ENCODE assay signal across 8 cellular contexts in genomic region chr19:52941523-52941922, GRCh38. TPM values are rescaled to one million over a fixed set of nuclear protein-coding genes. Genes with fewer than 3 reads are reported as not detected.
A peak's percentile ranks its signal among the peaks of the same experiment; 100 is the strongest.
DNase-seq lines count a peak whose midpoint lies in the region; ATAC-seq and TF ChIP-seq lines count a peak whose summit lies in the region.
"Not testable (repeated sequence)": the region's sequence is repeated elsewhere in the genome, so short reads cannot be mapped to it uniquely, and the experiment has no call there.

No MANE protein-coding gene starts in this region.

- H3K27ac Mint-ChIP-seq in WTC11: peak overlapping the region; percentile 91

- H3K4me3 Mint-ChIP-seq in WTC11: peak overlapping the region; percentile 94

- TF ChIP-seq EP300 in sigmoid colon (IDR thresholded peaks at IDR 0.05): not testable (repeated sequence)

- peak overlapping the region; percentile 73 for H3K4me3 ChIP-seq in GM12875 (ENCODE audit: low read depth, low read length)
- peak overlapping the region; percentile 72 for H3K4me3 ChIP-seq in brain microvascular endothelial cell (ENCODE audit: low read depth, low read length)
- peak overlapping the region; percentile 92 for H3K4me3 ChIP-seq in fibroblast of villous mesenchyme (ENCODE audit: low read depth, low read length)
- peak overlapping the region; percentile 73 for H3K4me3 ChIP-seq in mesodermal cell (ENCODE audit: extremely low read depth, insufficient read depth, low read length, poor library complexity, severe bottlenecking)
- peak overlapping the region; percentile 63 to 81 (median 69) for H3K4me3 ChIP-seq in sigmoid colon
- H3K4me3 ChIP-seq in aorta (ENCODE audit: low read length in 2 of 2): peak overlapping the region; percentile 74 to 82

- POLR2A ChIA-PET in WTC11 (lab: Charles Lee): interaction anchor here (0.7 kb wide), 2 partner anchors 20 to 32 kb away, joined by 5 to 9 read pairs; no protein-coding TSS in a partner anchor

- not testable (repeated sequence) for H3K9me3 Mint-ChIP-seq in WTC11

- not testable (repeated sequence) for H3K27ac ChIP-seq in brain microvascular endothelial cell; aorta (ENCODE audit: low read depth in 1 of 2, low read length in 2 of 2)
- H3K27ac ChIP-seq in mesodermal cell (ENCODE audit: low read depth, low read length, severe bottlenecking): peak overlapping the region; percentile 91
- peak overlapping the region; percentile 84 to 88 (median 86) for H3K27ac ChIP-seq in sigmoid colon

- H3K4me1 ChIP-seq in mesodermal cell (ENCODE audit: control insufficient read depth, insufficient read depth, low read length, poor library complexity, severe bottlenecking); aorta (ENCODE audit: control insufficient read depth in 1 of 2, insufficient read depth in 2 of 2, low read length in 2 of 2): not testable (repeated sequence)
- peaks cover 0 to 13% (median 8%) of the 10 kb centered on the region in 4 donors for H3K4me1 ChIP-seq in sigmoid colon

- H3K27me3 Mint-ChIP-seq in WTC11 (ENCODE audit: low read depth): not testable (repeated sequence)

- H3K4me1 Mint-ChIP-seq in WTC11: peaks cover 43% of the 10 kb centered on the region

- WGBS in mesodermal cell (ENCODE audit: insufficient coverage in 2 of 2), 2 experiments: 73 to 83% methylated on average over 1 of the region's 2 CpGs
- 18 to 42% methylated on average over 2 of the region's 2 CpGs for WGBS in sigmoid colon, 2 donors
- 34 to 43% methylated on average over 2 of the region's 2 CpGs for WGBS in aorta, 2 donors

- peak; percentile 81 for DNase-seq in NCI-H2227 treated with DMSO at 0.1 percent for 48 hours (lab: John Stamatoyannopoulos, UW)
- DNase-seq in WTC11 (ENCODE audit: low spot score); brain microvascular endothelial cell; fibroblast of villous mesenchyme (ENCODE audit: low read depth); aorta: not testable (repeated sequence)
- DNase-seq in sigmoid colon: peak; percentile 46

- not testable (repeated sequence) for H3K27me3 ChIP-seq in brain microvascular endothelial cell (replicated peaks); sigmoid colon; aorta (ENCODE audit: control insufficient read depth in 1 of 2, insufficient read depth in 2 of 2, low read length in 1 of 2)

- intact Hi-C loops in sigmoid colon (cut with DNase I) (loop anchor here (5.0 kb wide), 1 partner anchor 44 kb away; the partner anchor contains the start of gene ZNF320), aorta (cut with DNase I) (loop anchor here in 1 of 2 donors (10.0 kb wide), 1 partner anchor 53 kb away; no protein-coding TSS in a partner anchor)

- not testable (repeated sequence) for H3K9me3 ChIP-seq in mesodermal cell (ENCODE audit: control insufficient read depth, low read length); sigmoid colon; aorta (ENCODE audit: control insufficient read depth, low read length)

- ATAC-seq in WTC11; aorta (ENCODE audit: low FRiP score): not testable (repeated sequence)

- CTCF ChIA-PET in WTC11 (lab: Charles Lee): not testable (repeated sequence)

- not testable (repeated sequence) for H3K36me3 Mint-ChIP-seq in WTC11

- in situ Hi-C loops in brain microvascular endothelial cell (cut with HindIII; ENCODE audit: low pct_ligation_motif_present, low sequenced_read_pairs): not testable (repeated sequence)

- H3K36me3 ChIP-seq in brain microvascular endothelial cell (replicated peaks); mesodermal cell (ENCODE audit: control insufficient read depth, insufficient read depth, low read length); sigmoid colon; aorta (ENCODE audit: control insufficient read depth in 1 of 2, insufficient read depth in 2 of 2, low read length in 1 of 2): not testable (repeated sequence)

- not testable (repeated sequence) for TF ChIP-seq POLR2A in sigmoid colon (IDR thresholded peaks at IDR 0.05)

- not testable (repeated sequence) for TF ChIP-seq CTCF in GM12875 (IDR thresholded peaks at IDR 0.05; ENCODE audit: borderline replicate concordance, insufficient read depth, low read depth, low read length); WTC11 (IDR thresholded peaks at IDR 0.05); brain microvascular endothelial cell (IDR thresholded peaks at IDR 0.05; ENCODE audit: low read depth, low read length, missing control alignments); fibroblast of villous mesenchyme (IDR thresholded peaks at IDR 0.05; ENCODE audit: insufficient read depth, low read depth, low read length); sigmoid colon (IDR thresholded peaks at IDR 0.05)

RNA-seq across cellular contexts. Expression of gene ZNF888, which starts 18.3 kb away (rescaled TPM):
- total RNA-seq in WTC11 (2021) (7.6 to 9.8 TPM (median 7.8 TPM) in 3 replicates), fibroblast of villous mesenchyme (1.9 and 4.7 TPM in 2 replicates), sigmoid colon (1 to 10 TPM; 1.8 to 3.9 (median 3.6) TPM), aorta (1 to 10 TPM; 4.2 to 5.0 TPM)
- 5.3 TPM for polyA plus RNA-seq in mesodermal cell (2013, experiment 1 of 2)
- polyA plus RNA-seq in mesodermal cell (2013, experiment 2 of 2): 5.9 TPM
- polyA plus RNA-seq in sigmoid colon (1 to 10 TPM; 1.8 to 5.0 (median 4.6) TPM), aorta (1 to 10 TPM; 1.1 to 1.5 TPM)

RNA-seq across cellular contexts. Expression of gene ZNF816, which starts 21.2 kb away (rescaled TPM):
- total RNA-seq in WTC11 (2021) (10.8 to 15.3 TPM (median 12.4 TPM) in 3 replicates), fibroblast of villous mesenchyme (4.5 and 11.7 TPM in 2 replicates), sigmoid colon (1 to 10 TPM; 3.6 to 8.4 (median 6.1) TPM), aorta (10 to 100 TPM in 1 of 2 donors, 1 to 10 TPM in 1; 5.4 to 11.4 TPM)
- polyA plus RNA-seq in mesodermal cell (2013, experiment 1 of 2): 8.4 TPM
- polyA plus RNA-seq in mesodermal cell (2013, experiment 2 of 2): 11.6 TPM
- polyA plus RNA-seq in sigmoid colon (1 to 10 TPM; 4.6 to 7.2 (median 5.4) TPM), aorta (1 to 10 TPM; 4.5 to 4.9 TPM)

RNA-seq across cellular contexts. Expression of gene ZNF320, which starts 44.1 kb away (rescaled TPM):
- 23.7 to 25.4 TPM (median 23.8 TPM) in 3 replicates for total RNA-seq in WTC11 (2021)
- total RNA-seq in fibroblast of villous mesenchyme: 6.4 and 18.6 TPM in 2 replicates
- 18.9 TPM for polyA plus RNA-seq in mesodermal cell (2013, experiment 1 of 2)
- 14.3 TPM for polyA plus RNA-seq in mesodermal cell (2013, experiment 2 of 2)
- total RNA-seq in sigmoid colon: 10 to 100 TPM in 3 of 4 donors, 1 to 10 TPM in 1; 9.0 to 21.8 (median 15.0) TPM
- polyA plus RNA-seq in sigmoid colon: 1 to 10 TPM; 1.4 to 8.5 (median 6.6) TPM
- total RNA-seq in aorta: 10 to 100 TPM in 1 of 2 donors, 1 to 10 TPM in 1; 6.6 to 11.7 TPM
- 1 to 10 TPM in 1 of 2 donors, not detected in 1; 8.6 TPM for polyA plus RNA-seq in aorta
